20 cellular contexts compared by ENCODE assay signal in the genomic region with DNA sequence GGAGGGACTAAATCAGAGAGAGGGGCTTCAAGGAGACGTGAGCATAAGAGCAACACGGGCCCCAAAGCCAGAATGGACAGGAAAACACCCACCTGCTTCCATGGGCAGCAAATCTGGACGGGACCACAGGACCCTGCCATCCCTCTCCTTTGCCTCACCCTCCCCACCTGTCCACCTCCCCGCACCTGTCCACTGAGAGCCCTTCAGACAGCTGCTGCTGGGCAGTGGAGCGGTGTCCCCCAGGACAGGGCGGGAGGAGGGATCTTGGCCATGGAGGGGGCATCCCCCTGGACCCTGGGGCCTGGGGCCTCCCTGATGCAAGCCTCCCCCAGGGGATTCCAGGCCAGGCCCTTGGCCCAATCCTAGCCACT. TPM values are rescaled to one million over a fixed set of nuclear protein-coding genes. Genes with fewer than 3 reads are reported as not detected.
DNase-seq lines count a peak whose midpoint lies in the region; ATAC-seq and TF ChIP-seq lines count a peak whose summit lies in the region.
"Had no signal": no experiment of that assay in that cellular context is flagged by ENCODE, and none has a peak within 500 bp of the region (broad histone marks: within the 10 kb centered on the region; RNA-seq: fewer than 3 reads in every experiment).

No MANE protein-coding gene starts in this region.

- no peak overlapping the region for H3K27ac ChIP-seq in BLaER1 treated with 17β-estradiol and CSF1 and Interleukin-3, amounts not matched to agents 10 nM and 100 nM
- H3K27ac ChIP-seq in HEK293 (ENCODE audit: extremely low read depth, low read depth, low read length) (no peak overlapping the region), hepatocyte (peak overlapping the region; percentile 97)

- H3K4me1 ChIP-seq in BLaER1 treated with 17β-estradiol and CSF1 and Interleukin-3, amounts not matched to agents 10 nM and 100 nM, result peaks cover 27 to 75% (median 62%) of the 10 kb centered on the region in 10 experiments
- H3K4me1 ChIP-seq in HEK293 (ENCODE audit: control insufficient read depth, insufficient read depth, low read length), result peaks cover 14% of the 10 kb centered on the region
- peaks cover 54% of the 10 kb centered on the region for H3K4me1 ChIP-seq in hepatocyte (ENCODE audit: insufficient read depth)

- CTCF ChIA-PET in HEK293 (lab: Yijun Ruan, JAX), result interaction anchor here (0.6 to 1.2 kb wide), 3 partner anchors 38 to 628 kb away, joined by 3 to 4 read pairs (median 3); no protein-coding TSS in a partner anchor

- DNase-seq in hepatocyte (ENCODE audit: low spot score) (no peak), posterior vena cava (ENCODE audit: low spot score) (peak; percentile 50), erythroblast (lab: John Stamatoyannopoulos, UW) (no peak)
- DNase-seq: activated CD8-positive, alpha-beta memory T cell treated with anti-CD3 and anti-CD28 coated beads, Interleukin-2, amount 50 U/mL, for 48 hours; activated effector memory CD4-positive, alpha-beta T cell treated with anti-CD3 and anti-CD28 coated beads, Interleukin-2, amount 50 U/mL, for 16 hours; adrenal gland; BE2C; central memory CD4-positive, alpha-beta T cell; DMS 273 treated with DMSO at 0.1 percent for 48 hours; GF-D8; NCI-H1417 treated with DMSO at 0.1 percent for 48 hours; stimulated activated CD4-positive, alpha-beta T cell treated with anti-CD3 and anti-CD28 coated beads, Interleukin-2, amount 100 ng/mL, for 48 hours had no signal

- ATAC-seq in GM19397 (IDR thresholded peaks at IDR 0.05; ENCODE audit: unreplicated experiment), result no peak
- ATAC-seq in HG03342 (IDR thresholded peaks at IDR 0.05; ENCODE audit: unreplicated experiment), result no peak

- no peak for TF ChIP-seq POLR2A in erythroblast (IDR thresholded peaks at IDR 0.05; ENCODE audit: low read length)

- peak overlapping the region in 8 of 11 experiments; percentile 93 to 99 (median 96); a peak in 16 of 22 replicates for H3K4me2 ChIP-seq in BLaER1 treated with 17β-estradiol and CSF1 and Interleukin-3, amounts not matched to agents 10 nM and 100 nM
- H3K4me2 ChIP-seq in hepatocyte, result peak overlapping the region; percentile 87

- no peak overlapping the region for H3K4me3 ChIP-seq in BLaER1 treated with 17β-estradiol and CSF1 and Interleukin-3, amounts not matched to agents 10 nM and 100 nM
- H3K4me3 ChIP-seq in HEK293 (ENCODE audit: low read depth, low read length), result no peak overlapping the region
- H3K4me3 ChIP-seq in hepatocyte, result no peak overlapping the region

- peaks cover 28% of the 10 kb centered on the region for H3K79me2 ChIP-seq in hepatocyte

- POLR2A ChIA-PET in HEK293 (lab: Yijun Ruan, JAX), result no interaction called here

- peaks cover 0 to 13% (median 1%) of the 10 kb centered on the region in 11 experiments; a peak in 7 of 22 replicates for H3K36me3 ChIP-seq in BLaER1 treated with 17β-estradiol and CSF1 and Interleukin-3, amounts not matched to agents 10 nM and 100 nM
- H3K36me3 ChIP-seq in HEK293 (ENCODE audit: control insufficient read depth in 2 of 2, insufficient read depth in 1 of 2, low read length in 2 of 2) (peaks cover 0 to 5% of the 10 kb centered on the region in 2 experiments; a peak in 1 of 3 replicates), hepatocyte (replicated peaks; ENCODE audit: insufficient read depth, low read depth) (no peaks in the 10 kb centered on the region)
- H3K36me3 ChIP-seq: adrenal gland, BE2C had no signal

- no peaks in the 10 kb centered on the region for H3K9me2 ChIP-seq in hepatocyte (replicated peaks; ENCODE audit: insufficient read depth)

- H4K20me1 ChIP-seq in BLaER1 treated with 17β-estradiol and CSF1 and Interleukin-3, amounts not matched to agents 10 nM and 100 nM, result peaks cover 0 to 43% (median 7%) of the 10 kb centered on the region in 11 experiments; a peak in 10 of 22 replicates
- H4K20me1 ChIP-seq in hepatocyte (ENCODE audit: insufficient read depth, poor library complexity, severe bottlenecking), result no peaks in the 10 kb centered on the region

- H3K9ac ChIP-seq in BLaER1 treated with 17β-estradiol and CSF1 and Interleukin-3, amounts not matched to agents 10 nM and 100 nM, result peak overlapping the region in 1 of 11 experiments; percentile 66; a peak in 1 of 22 replicates

- WGBS in hepatocyte (ENCODE audit: low lambda C conversion rate, missing lambda C conversion rate), result 83% methylated on average over 6 of the region's 6 CpGs

- H3K27me3 ChIP-seq in BLaER1 treated with 17β-estradiol and CSF1 and Interleukin-3, amounts not matched to agents 10 nM and 100 nM, result peaks cover 0 to 23% (median 9%) of the 10 kb centered on the region in 11 experiments; a peak in 12 of 22 replicates
- H3K27me3 ChIP-seq in hepatocyte, result no peaks in the 10 kb centered on the region
- H3K27me3 ChIP-seq: BE2C had no signal

- H2AFZ ChIP-seq in hepatocyte, result no peak overlapping the region

- no peaks in the 10 kb centered on the region for H3K9me3 ChIP-seq in BLaER1 treated with 17β-estradiol and CSF1 and Interleukin-3, amounts not matched to agents 10 nM and 100 nM (replicated peaks in 1 of 11)
- H3K9me3 ChIP-seq in HEK293 (ENCODE audit: control insufficient read depth, insufficient read depth, low read depth, low read length) (no peaks in the 10 kb centered on the region), hepatocyte (ENCODE audit: low read depth) (no peaks in the 10 kb centered on the region)
- H3K9me3 ChIP-seq: adrenal gland, BE2C had no signal

- no peak for TF ChIP-seq CTCF in HEK293 (tag by site-specific recombination; IDR thresholded peaks at IDR 0.05)
- no peak for TF ChIP-seq CTCF in hepatocyte (IDR thresholded peaks at IDR 0.05; ENCODE audit: poor library complexity)

- intact Hi-C loops in posterior vena cava (cut with DNase I), result no loop called here

TF ChIP-seq in HEK293, 187 proteins besides CTCF, POLR2A, EP300 and RAD21:
- TF ChIP-seq ZNF561 (tag by site-specific recombination; IDR thresholded peaks at IDR 0.05; ENCODE audit: borderline replicate concordance), result no peak
- TF ChIP-seq ZNF335 (tag by site-specific recombination; conservative IDR thresholded peaks at IDR 0.05), result no peak
- no peak for TF ChIP-seq ZNF341 (tag by site-specific recombination; IDR thresholded peaks at IDR 0.05; ENCODE audit: low read depth)
- TF ChIP-seq ZNF416 (tag by site-specific recombination; IDR thresholded peaks at IDR 0.05), result no peak
- TF ChIP-seq GLIS2 (tag by site-specific recombination; IDR thresholded peaks at IDR 0.05), result 0 out of 2 replicates have a peak, but pooled peaks have one; percentile 17

RNA-seq across cellular contexts. Expression of a gene that starts 2.6 kb away (rescaled TPM):
- total RNA-seq in hepatocyte, result 10.5 and 17.7 TPM in 2 replicates
- 32.1 and 56.4 TPM in 2 replicates for polyA plus RNA-seq in hepatocyte
- total RNA-seq in posterior vena cava, result under 1 TPM; 0.29 to 0.42 TPM
- total RNA-seq: M059J had no signal

RNA-seq across cellular contexts. Expression of a gene that starts 7.5 kb away (rescaled TPM):
- total RNA-seq in hepatocyte (230 and 232 TPM in 2 replicates), posterior vena cava (10 to 100 TPM; 28.1 to 33.9 TPM)
- polyA plus RNA-seq in hepatocyte, result 372 and 385 TPM in 2 replicates

RNA-seq across cellular contexts. Expression of a gene that starts 9.1 kb away (rescaled TPM):
- total RNA-seq in hepatocyte (67.2 and 72.3 TPM in 2 replicates), posterior vena cava (10 to 100 TPM; 47.9 to 49.8 TPM)
- polyA plus RNA-seq in hepatocyte, result 103 and 110 TPM in 2 replicates

RNA-seq across cellular contexts. Expression of a gene that starts 34.4 kb away (rescaled TPM):
- 1.5 and 35.9 TPM in 2 replicates for total RNA-seq in hepatocyte
- 0.85 and 1.4 TPM in 2 replicates for polyA plus RNA-seq in hepatocyte
- total RNA-seq in posterior vena cava, result not detected
- total RNA-seq: adrenal gland, M059J, mononuclear cell, skeletal muscle tissue had no signal
- polyA plus RNA-seq: adrenal gland had no signal

RNA-seq across cellular contexts. Expression of a gene that starts 40.6 kb away (rescaled TPM):
- total RNA-seq in hepatocyte (not detected in 2 replicates), posterior vena cava (not detected)
- not detected in 2 replicates for polyA plus RNA-seq in hepatocyte
- total RNA-seq: adrenal gland, glomerular endothelial cell, M059J, mononuclear cell, skeletal muscle tissue had no signal
- polyA plus RNA-seq: adrenal gland had no signal
